ENCODE assay signal across 31 cellular contexts in genomic region chr6:151501511-151502136, GRCh38. TPM values are rescaled to one million over a fixed set of nuclear protein-coding genes. Genes with fewer than 3 reads are reported as not detected.
"Had no signal": no experiment of that assay in that cellular context is flagged by ENCODE, and none has a peak within 500 bp of the region (broad histone marks: within the 10 kb centered on the region; RNA-seq: fewer than 3 reads in every experiment).

No MANE protein-coding gene starts in this region.

- H3K4me3 Mint-ChIP-seq: activated naive CD8-positive, alpha-beta T cell treated with anti-CD3 and anti-CD28 coated beads, Interleukin-2, amount 10 ng/mL, durations not matched to agents 7 days and 5 days; naive thymus-derived CD4-positive, alpha-beta T cell; stimulated activated memory B cell treated with anti-CD40 and anti-IgM and Interleukin-4, amounts not matched to agents 10 μg/mL and 1 μg/mL and 100 μg/mL, for 72 hours; stimulated activated naive CD8-positive, alpha-beta T cell treated with anti-CD3 and anti-CD28 coated beads, Interleukin-15, amount 100 ng/mL, for 72 hours; T-helper 2 cell treated with Interferon-gamma antibody and Interleukin-4, amounts not matched to agents 5 μg/mL and 100 μg/mL, for 36 hours had no signal

- H3K27me3 ChIP-seq: thyroid gland, upper lobe of left lung, vagina had no signal

- H3K4me3 ChIP-seq: gastrocnemius medialis, psoas muscle, smooth muscle cell, thyroid gland, upper lobe of left lung, vagina had no signal

- H3K9me3 ChIP-seq: gastrocnemius medialis, psoas muscle, thyroid gland, upper lobe of left lung, vagina had no signal

- H3K36me3 ChIP-seq: gastrocnemius medialis, thyroid gland, upper lobe of left lung, vagina had no signal

- H3K9me3 Mint-ChIP-seq: activated naive CD8-positive, alpha-beta T cell treated with anti-CD3 and anti-CD28 coated beads, Interleukin-2, amount 10 ng/mL, durations not matched to agents 7 days and 5 days; naive thymus-derived CD4-positive, alpha-beta T cell; stimulated activated memory B cell treated with anti-CD40 and anti-IgM and Interleukin-4, amounts not matched to agents 10 μg/mL and 1 μg/mL and 100 μg/mL, for 72 hours; stimulated activated naive CD8-positive, alpha-beta T cell treated with anti-CD3 and anti-CD28 coated beads, Interleukin-15, amount 100 ng/mL, for 72 hours; T-helper 2 cell treated with Interferon-gamma antibody and Interleukin-4, amounts not matched to agents 5 μg/mL and 100 μg/mL, for 36 hours had no signal

- H2AFZ ChIP-seq: parathyroid adenoma had no signal

- H3K27ac ChIP-seq: gastrocnemius medialis, parathyroid adenoma, psoas muscle, thyroid gland, vagina, VCaP had no signal

- H3K4me1 ChIP-seq: gastrocnemius medialis, parathyroid adenoma, psoas muscle, vagina had no signal

- ATAC-seq: gastrocnemius medialis; psoas muscle; stimulated activated memory B cell treated with anti-CD40 and anti-IgM and Interleukin-4, amounts not matched to agents 10 μg/mL and 1 μg/mL and 100 μg/mL, for 72 hours; stimulated activated naive CD8-positive, alpha-beta T cell treated with anti-CD3 and anti-CD28 coated beads, Interleukin-15, amount 100 ng/mL, for 72 hours had no signal

- H3K4me2 ChIP-seq: smooth muscle cell had no signal

- DNase-seq: activated CD4-positive, alpha-beta T cell treated with anti-CD3 and anti-CD28 coated beads for 4 hours; activated CD4-positive, alpha-beta T cell treated with anti-CD3 and anti-CD28 coated beads, Interleukin-2, amount 50 U/mL, for 4 hours; activated effector memory CD4-positive, alpha-beta T cell treated with Interleukin-2 at 50 U/mL for 16 hours; activated naive CD4-positive, alpha-beta T cell treated with Interleukin-2 at 50 U/mL for 16 hours; activated naive CD8-positive, alpha-beta T cell treated with anti-CD3 and anti-CD28 coated beads, Interleukin-2, amount 10 ng/mL, durations not matched to agents 7 days and 5 days; activated T-cell treated with anti-CD3 and anti-CD28 coated beads for 4 hours; amniotic stem cell; central memory CD4-positive, alpha-beta T cell; effector CD8-positive, alpha-beta T cell; erythroblast; gastrocnemius medialis; glutamatergic neuron; islet precursor cell; mammary epithelial cell; naive thymus-derived CD4-positive, alpha-beta T cell; nucleus accumbens; psoas muscle; stimulated activated CD4-positive, alpha-beta T cell treated with anti-CD3 and anti-CD28 coated beads, Interleukin-1b, Interleukin-23, amount 100 ng/mL, for 48 hours; stimulated activated CD4-positive, alpha-beta T cell treated with anti-CD3 and anti-CD28 coated beads, Interleukin-4, amount 100 ng/mL, for 4 hours; stimulated activated CD8-positive, alpha-beta memory T cell treated with anti-CD3 and anti-CD28 coated beads, Interleukin-4, amount 100 ng/mL, for 48 hours; stimulated activated naive CD8-positive, alpha-beta T cell treated with anti-CD3 and anti-CD28 coated beads, Interleukin-15, amount 100 ng/mL, for 72 hours; T-helper 1 cell; upper lobe of left lung had no signal

- H3K36me3 Mint-ChIP-seq: stimulated activated memory B cell treated with anti-CD40 and anti-IgM and Interleukin-4, amounts not matched to agents 10 μg/mL and 1 μg/mL and 100 μg/mL, for 72 hours had no signal

- H3K9ac ChIP-seq: parathyroid adenoma had no signal

- H3K27ac Mint-ChIP-seq: activated naive CD8-positive, alpha-beta T cell treated with anti-CD3 and anti-CD28 coated beads, Interleukin-2, amount 10 ng/mL, durations not matched to agents 7 days and 5 days; naive thymus-derived CD4-positive, alpha-beta T cell; stimulated activated memory B cell treated with anti-CD40 and anti-IgM and Interleukin-4, amounts not matched to agents 10 μg/mL and 1 μg/mL and 100 μg/mL, for 72 hours; stimulated activated naive CD8-positive, alpha-beta T cell treated with anti-CD3 and anti-CD28 coated beads, Interleukin-15, amount 100 ng/mL, for 72 hours; T-helper 2 cell treated with Interferon-gamma antibody and Interleukin-4, amounts not matched to agents 5 μg/mL and 100 μg/mL, for 36 hours had no signal

- H3K79me2 ChIP-seq: parathyroid adenoma had no signal

RNA-seq across cellular contexts. Expression of gene CCDC170, which starts 7.8 kb away (rescaled TPM):
- total RNA-seq: activated naive CD8-positive, alpha-beta T cell treated with anti-CD3 and anti-CD28 coated beads, Interleukin-2, amount 10 ng/mL, durations not matched to agents 7 days and 5 days; dermis blood vessel endothelial cell; mammary epithelial cell had no signal
- polyA plus RNA-seq: naive thymus-derived CD4-positive, alpha-beta T cell had no signal
